In the genomic region with DNA sequence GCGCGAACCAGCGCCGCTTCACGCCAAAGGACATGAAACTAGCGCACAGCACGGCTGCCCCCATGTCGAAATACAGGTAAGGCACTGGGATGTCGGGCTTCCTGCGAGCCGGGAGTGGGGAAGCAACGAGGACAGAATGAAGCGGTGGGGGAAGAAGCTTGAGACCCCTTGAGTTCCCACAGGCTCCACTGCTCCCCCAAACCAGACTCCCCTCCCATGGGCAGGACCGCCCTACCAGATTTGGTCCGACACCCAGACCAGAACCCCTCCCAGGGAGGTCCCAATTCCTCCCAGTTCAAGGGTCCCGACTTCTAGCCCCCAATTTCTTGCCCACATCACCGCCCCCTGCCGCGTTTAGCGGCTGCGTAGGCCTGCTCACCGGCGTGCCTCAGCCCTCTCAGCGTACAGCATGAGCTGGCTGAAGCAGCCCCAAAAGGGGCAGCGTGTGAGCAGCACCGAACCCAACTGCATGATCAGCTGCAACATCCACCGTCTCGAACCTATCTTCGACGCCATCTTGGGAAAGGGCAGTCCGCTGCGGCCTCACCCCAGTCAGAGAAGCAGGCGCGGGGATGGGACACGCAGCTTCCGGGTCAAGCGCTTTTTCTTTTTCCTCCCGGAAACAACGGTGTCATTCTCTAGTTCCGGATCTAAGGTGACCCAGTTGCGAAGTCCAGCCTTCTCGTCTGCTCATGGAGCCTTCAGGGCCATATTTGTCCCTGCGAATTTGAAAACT, we compare ENCODE assay signal across 8 cellular contexts. TPM values are rescaled to one million over a fixed set of nuclear protein-coding genes. Genes with fewer than 3 reads are reported as not detected.
DNase-seq lines count a peak whose midpoint lies in the region; ATAC-seq and TF ChIP-seq lines count a peak whose summit lies in the region.

TMEM101 (minus strand) TSS at position 527 of the 736 bp plus-strand sequence; CDS start at position 516, 11 bp downstream.

- DNase-seq in AG09319 (ENCODE audit: extremely low read depth, low read depth) (peak; percentile 86), NCI-H69 (lab: John Stamatoyannopoulos, UW) (peak; percentile 96), dermis blood vessel endothelial cell (peak; percentile 93), left lobe of liver (ENCODE audit: low spot score) (peak; percentile 90)
- peak; percentile 68 to 89 for DNase-seq in activated CD4-positive, alpha-beta T cell treated with anti-CD3 and anti-CD28 coated beads, Interleukin-2, amount 50 U/mL, for 24 hours (ENCODE audit: low read depth in 1 of 2, low spot score in 1 of 2)
- peak; percentile 86 to 89 for DNase-seq in stimulated activated CD4-positive, alpha-beta T cell treated with anti-CD3 and anti-CD28 coated beads, Interleukin-2, amount 100 ng/mL, for 24 hours

- no peak for TF ChIP-seq CTCF in AG09319 (IDR thresholded peaks at IDR 0.05; ENCODE audit: low read depth, low read length)

- ATAC-seq in HG03442 (IDR thresholded peaks at IDR 0.05; ENCODE audit: unreplicated experiment), result peak; percentile 66
- peak; percentile 80 for ATAC-seq in left lobe of liver

- TF ChIP-seq POLR2A in GM19099 (IDR thresholded peaks at IDR 0.05; ENCODE audit: extremely low read depth, insufficient read length, low read depth), result peak; percentile 80

RNA-seq across cellular contexts. Expression of gene TMEM101, which starts in this region (rescaled TPM):
- total RNA-seq in dermis blood vessel endothelial cell, result 85.2 and 117 TPM in 2 replicates
- 14.4 TPM for total RNA-seq in left lobe of liver

Comparison
In these comparisons a context has a peak if more than half of its experiments do, and no peak if none do; other contexts are left out.
1. Peak in every context shown above with its lines: DNase-seq and ATAC-seq.